ENCODE assay signal across 1 cellular context in the genomic region with DNA sequence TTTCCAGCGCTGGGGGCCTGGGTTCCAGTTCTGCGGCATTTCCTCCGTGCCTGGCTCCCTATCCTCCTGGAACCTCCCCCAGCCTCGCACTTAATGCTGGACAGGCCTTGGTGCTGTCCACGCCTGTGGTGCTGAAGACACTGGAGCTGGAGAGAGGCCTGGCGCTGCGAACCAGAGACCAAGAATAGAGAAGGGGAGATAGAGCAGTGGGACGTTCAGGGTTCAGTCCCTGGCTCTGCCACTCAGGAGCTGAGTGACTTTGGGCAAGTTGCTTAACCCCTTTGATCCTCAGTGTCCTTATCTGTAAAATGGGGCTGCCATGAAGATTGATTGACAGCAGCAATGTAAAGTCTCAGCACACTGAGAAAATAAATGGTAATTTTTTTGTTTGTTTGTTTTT.
TF ChIP-seq lines count a peak whose summit lies in the region.

No MANE protein-coding gene starts in this region.

TF ChIP-seq in WTC11, 78 proteins besides CTCF, POLR2A, EP300 and RAD21 (continued from another document):
- TF ChIP-seq, protein P1, sequence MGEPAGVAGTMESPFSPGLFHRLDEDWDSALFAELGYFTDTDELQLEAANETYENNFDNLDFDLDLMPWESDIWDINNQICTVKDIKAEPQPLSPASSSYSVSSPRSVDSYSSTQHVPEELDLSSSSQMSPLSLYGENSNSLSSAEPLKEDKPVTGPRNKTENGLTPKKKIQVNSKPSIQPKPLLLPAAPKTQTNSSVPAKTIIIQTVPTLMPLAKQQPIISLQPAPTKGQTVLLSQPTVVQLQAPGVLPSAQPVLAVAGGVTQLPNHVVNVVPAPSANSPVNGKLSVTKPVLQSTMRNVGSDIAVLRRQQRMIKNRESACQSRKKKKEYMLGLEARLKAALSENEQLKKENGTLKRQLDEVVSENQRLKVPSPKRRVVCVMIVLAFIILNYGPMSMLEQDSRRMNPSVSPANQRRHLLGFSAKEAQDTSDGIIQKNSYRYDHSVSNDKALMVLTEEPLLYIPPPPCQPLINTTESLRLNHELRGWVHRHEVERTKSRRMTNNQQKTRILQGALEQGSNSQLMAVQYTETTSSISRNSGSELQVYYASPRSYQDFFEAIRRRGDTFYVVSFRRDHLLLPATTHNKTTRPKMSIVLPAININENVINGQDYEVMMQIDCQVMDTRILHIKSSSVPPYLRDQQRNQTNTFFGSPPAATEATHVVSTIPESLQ (CRISPR knock-in tag; IDR thresholded peaks at IDR 0.05), result no peak
- TF ChIP-seq HMGA2 (CRISPR knock-in tag; IDR thresholded peaks at IDR 0.05) (no peak), FOXK1 (CRISPR knock-in tag; IDR thresholded peaks at IDR 0.05) (peak; percentile 77; the same call in 1 of the 2 replicates), SMAD3 (CRISPR knock-in tag; IDR thresholded peaks at IDR 0.05; ENCODE audit: borderline replicate concordance) (0 out of 2 replicates have a peak, but pooled peaks have one; percentile 39), TCF7 (CRISPR knock-in tag; IDR thresholded peaks at IDR 0.05; ENCODE audit: low read depth) (0 out of 2 replicates have a peak, but pooled peaks have one; percentile 67), FOXP1 (CRISPR knock-in tag; IDR thresholded peaks at IDR 0.05; ENCODE audit: borderline replicate concordance) (peak; percentile 73; the same call in 1 of the 2 replicates), ESRRA (CRISPR knock-in tag; IDR thresholded peaks at IDR 0.05; ENCODE audit: borderline replicate concordance) (peak; percentile 70; the same call in 1 of the 2 replicates), FOXJ3 (CRISPR knock-in tag; IDR thresholded peaks at IDR 0.05; ENCODE audit: borderline replicate concordance) (no peak), ZNF317 (CRISPR knock-in tag; IDR thresholded peaks at IDR 0.05; ENCODE audit: borderline replicate concordance, low read depth) (no peak), TEAD1 (CRISPR knock-in tag; IDR thresholded peaks at IDR 0.05) (0 out of 2 replicates have a peak, but pooled peaks have one; percentile 24), ZBTB21 (CRISPR knock-in tag; IDR thresholded peaks at IDR 0.05; ENCODE audit: borderline replicate concordance) (0 out of 2 replicates have a peak, but pooled peaks have one; percentile 30), NR2C2 (CRISPR knock-in tag; IDR thresholded peaks at IDR 0.05) (peak; percentile 68; the same call in 1 of the 2 replicates)
- TF ChIP-seq, protein P2, sequence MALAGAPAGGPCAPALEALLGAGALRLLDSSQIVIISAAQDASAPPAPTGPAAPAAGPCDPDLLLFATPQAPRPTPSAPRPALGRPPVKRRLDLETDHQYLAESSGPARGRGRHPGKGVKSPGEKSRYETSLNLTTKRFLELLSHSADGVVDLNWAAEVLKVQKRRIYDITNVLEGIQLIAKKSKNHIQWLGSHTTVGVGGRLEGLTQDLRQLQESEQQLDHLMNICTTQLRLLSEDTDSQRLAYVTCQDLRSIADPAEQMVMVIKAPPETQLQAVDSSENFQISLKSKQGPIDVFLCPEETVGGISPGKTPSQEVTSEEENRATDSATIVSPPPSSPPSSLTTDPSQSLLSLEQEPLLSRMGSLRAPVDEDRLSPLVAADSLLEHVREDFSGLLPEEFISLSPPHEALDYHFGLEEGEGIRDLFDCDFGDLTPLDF (CRISPR knock-in tag; IDR thresholded peaks at IDR 0.05), result peak; percentile 79; the same call in 1 of the 2 replicates
- TF ChIP-seq, protein P3, sequence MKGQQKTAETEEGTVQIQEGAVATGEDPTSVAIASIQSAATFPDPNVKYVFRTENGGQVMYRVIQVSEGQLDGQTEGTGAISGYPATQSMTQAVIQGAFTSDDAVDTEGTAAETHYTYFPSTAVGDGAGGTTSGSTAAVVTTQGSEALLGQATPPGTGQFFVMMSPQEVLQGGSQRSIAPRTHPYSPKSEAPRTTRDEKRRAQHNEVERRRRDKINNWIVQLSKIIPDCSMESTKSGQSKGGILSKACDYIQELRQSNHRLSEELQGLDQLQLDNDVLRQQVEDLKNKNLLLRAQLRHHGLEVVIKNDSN (CRISPR knock-in tag; IDR thresholded peaks at IDR 0.05), result peak; percentile 71; the same call in 1 of the 2 replicates
- TF ChIP-seq, protein P4, sequence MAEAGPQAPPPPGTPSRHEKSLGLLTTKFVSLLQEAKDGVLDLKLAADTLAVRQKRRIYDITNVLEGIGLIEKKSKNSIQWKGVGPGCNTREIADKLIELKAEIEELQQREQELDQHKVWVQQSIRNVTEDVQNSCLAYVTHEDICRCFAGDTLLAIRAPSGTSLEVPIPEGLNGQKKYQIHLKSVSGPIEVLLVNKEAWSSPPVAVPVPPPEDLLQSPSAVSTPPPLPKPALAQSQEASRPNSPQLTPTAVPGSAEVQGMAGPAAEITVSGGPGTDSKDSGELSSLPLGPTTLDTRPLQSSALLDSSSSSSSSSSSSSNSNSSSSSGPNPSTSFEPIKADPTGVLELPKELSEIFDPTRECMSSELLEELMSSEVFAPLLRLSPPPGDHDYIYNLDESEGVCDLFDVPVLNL (CRISPR knock-in tag; IDR thresholded peaks at IDR 0.05; ENCODE audit: borderline replicate concordance, low read depth), result 0 out of 2 replicates have a peak, but pooled peaks have one; percentile 50
- TF ChIP-seq, protein P5, sequence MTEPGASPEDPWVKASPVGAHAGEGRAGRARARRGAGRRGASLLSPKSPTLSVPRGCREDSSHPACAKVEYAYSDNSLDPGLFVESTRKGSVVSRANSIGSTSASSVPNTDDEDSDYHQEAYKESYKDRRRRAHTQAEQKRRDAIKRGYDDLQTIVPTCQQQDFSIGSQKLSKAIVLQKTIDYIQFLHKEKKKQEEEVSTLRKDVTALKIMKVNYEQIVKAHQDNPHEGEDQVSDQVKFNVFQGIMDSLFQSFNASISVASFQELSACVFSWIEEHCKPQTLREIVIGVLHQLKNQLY (CRISPR knock-in tag; IDR thresholded peaks at IDR 0.05), result no peak
